9 cellular contexts compared by ENCODE assay signal in the genomic region with DNA sequence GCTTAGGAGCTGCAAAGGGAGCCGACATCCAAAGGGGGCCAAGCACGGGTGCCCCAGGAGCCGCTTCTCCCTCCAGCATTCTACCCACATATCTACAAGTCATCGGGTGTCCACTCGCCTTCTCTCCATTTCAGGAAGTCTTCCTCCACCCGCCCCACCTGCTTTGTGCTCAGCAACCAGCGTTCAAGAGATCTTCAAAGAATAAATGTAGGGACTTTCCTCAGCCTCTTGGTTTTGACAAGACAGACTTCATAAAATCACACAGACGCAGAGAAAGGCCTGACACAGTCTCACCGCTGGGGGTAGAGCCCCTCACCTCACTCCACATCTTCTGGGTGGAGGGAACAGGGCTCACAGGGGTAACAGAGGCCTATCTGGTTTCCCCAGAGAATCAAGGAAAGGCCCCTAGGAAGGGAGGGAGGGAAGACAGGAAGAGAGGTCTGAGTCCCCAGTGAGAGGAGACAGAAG. TPM values are rescaled to one million over a fixed set of nuclear protein-coding genes. Genes with fewer than 3 reads are reported as not detected.
DNase-seq lines count a peak whose midpoint lies in the region; ATAC-seq and TF ChIP-seq lines count a peak whose summit lies in the region.
"Had no signal": no experiment of that assay in that cellular context is flagged by ENCODE, and none has a peak within 500 bp of the region (broad histone marks: within the 10 kb centered on the region; RNA-seq: fewer than 3 reads in every experiment).

No MANE protein-coding gene starts in this region.

- peaks cover 18 to 24% of the 10 kb centered on the region in 2 experiments for H3K36me3 ChIP-seq in trophoblast cell (ENCODE audit: control insufficient read depth in 1 of 2, insufficient read depth in 2 of 2, low read length in 2 of 2)

- peaks cover 1% of the 10 kb centered on the region for H3K9me3 ChIP-seq in trophoblast cell (ENCODE audit: insufficient read depth, low read depth, low read length)

- no peak overlapping the region for H4K12ac ChIP-seq in trophoblast cell (ENCODE audit: low read depth, low read length)

- H3K14ac ChIP-seq in trophoblast cell (ENCODE audit: low read length), result no peak overlapping the region

- no peak overlapping the region for H2BK5ac ChIP-seq in trophoblast cell (ENCODE audit: low read depth, low read length, poor library complexity)

- H3K9me3 Mint-ChIP-seq in activated naive CD8-positive, alpha-beta T cell treated with anti-CD3 and anti-CD28 coated beads, Interleukin-2, amount 10 ng/mL, durations not matched to agents 7 days and 5 days, result no peaks in the 10 kb centered on the region

- peaks cover 1% of the 10 kb centered on the region for H3K79me2 ChIP-seq in trophoblast cell (ENCODE audit: control insufficient read depth, insufficient read depth, low read length, poor library complexity)

- H3K4ac ChIP-seq in trophoblast cell (ENCODE audit: low read depth, low read length), result no peak overlapping the region

- no CpG with 5 or more reads among the region's 9 CpGs for WGBS in trophoblast cell (ENCODE audit: extremely low coverage, insufficient coverage, insufficient read length)

- peak overlapping the region; percentile 30 for H3K18ac ChIP-seq in trophoblast cell (ENCODE audit: low read length)

- H3K4me1 ChIP-seq in trophoblast cell (ENCODE audit: control insufficient read depth in 1 of 2, insufficient read depth in 2 of 2, low read length in 2 of 2), result peaks cover 35 to 42% of the 10 kb centered on the region in 2 experiments

- H3K4me1 Mint-ChIP-seq in activated naive CD8-positive, alpha-beta T cell treated with anti-CD3 and anti-CD28 coated beads, Interleukin-2, amount 10 ng/mL, durations not matched to agents 7 days and 5 days, result peaks cover 62% of the 10 kb centered on the region

- H2BK12ac ChIP-seq in trophoblast cell (ENCODE audit: low read length), result no peak overlapping the region

- H3K4me3 Mint-ChIP-seq in activated naive CD8-positive, alpha-beta T cell treated with anti-CD3 and anti-CD28 coated beads, Interleukin-2, amount 10 ng/mL, durations not matched to agents 7 days and 5 days, result peak overlapping the region; percentile 83

- H3K36me3 Mint-ChIP-seq in activated naive CD8-positive, alpha-beta T cell treated with anti-CD3 and anti-CD28 coated beads, Interleukin-2, amount 10 ng/mL, durations not matched to agents 7 days and 5 days, result peaks cover 10% of the 10 kb centered on the region

- no peaks in the 10 kb centered on the region for H3K27me3 Mint-ChIP-seq in activated naive CD8-positive, alpha-beta T cell treated with anti-CD3 and anti-CD28 coated beads, Interleukin-2, amount 10 ng/mL, durations not matched to agents 7 days and 5 days

- H3K4me2 ChIP-seq in trophoblast cell (ENCODE audit: low read length), result no peak overlapping the region

- H2AK5ac ChIP-seq in trophoblast cell (ENCODE audit: low read length), result no peak overlapping the region

- peak; percentile 77 for ATAC-seq in activated naive CD8-positive, alpha-beta T cell treated with anti-CD3 and anti-CD28 coated beads, Interleukin-2, amount 10 ng/mL, durations not matched to agents 7 days and 5 days (ENCODE audit: low read depth)
- ATAC-seq in HG02840 (IDR thresholded peaks at IDR 0.05; ENCODE audit: low FRiP score, unreplicated experiment) (no peak), GM18517 (IDR thresholded peaks at IDR 0.05; ENCODE audit: unreplicated experiment) (no peak), GM18858 (IDR thresholded peaks at IDR 0.05; ENCODE audit: unreplicated experiment) (no peak)

- POLR2A ChIA-PET in activated naive CD8-positive, alpha-beta T cell treated with anti-CD3 and anti-CD28 coated beads, Interleukin-2, amount 10 ng/mL, durations not matched to agents 7 days and 5 days (lab: Charles Lee), result no interaction called here

- DNase-seq in GM10266 (ENCODE audit: extremely low spot score) (peak; percentile 56), NCI-H2171 treated with DMSO at 0.1 percent for 48 hours (lab: John Stamatoyannopoulos, UW) (peak; percentile 92), trophoblast cell (no peak), NCI-H1930 (lab: John Stamatoyannopoulos, UW) (no peak)
- peak; percentile 40 for DNase-seq in activated naive CD8-positive, alpha-beta T cell treated with anti-CD3 and anti-CD28 coated beads, Interleukin-2, amount 10 ng/mL, durations not matched to agents 7 days and 5 days
- DNase-seq: NCI-H1048 had no signal

- H3K79me1 ChIP-seq in trophoblast cell (ENCODE audit: low read length), result peaks cover 4% of the 10 kb centered on the region

- H2AFZ ChIP-seq in trophoblast cell (ENCODE audit: insufficient read depth, low read length, poor library complexity), result peak overlapping the region; percentile 24

- H3K27ac Mint-ChIP-seq in activated naive CD8-positive, alpha-beta T cell treated with anti-CD3 and anti-CD28 coated beads, Interleukin-2, amount 10 ng/mL, durations not matched to agents 7 days and 5 days, result peak overlapping the region; percentile 76

- no peak overlapping the region for H2BK120ac ChIP-seq in trophoblast cell (ENCODE audit: insufficient read depth, low read length, poor library complexity)

- no peak overlapping the region for H3K23ac ChIP-seq in trophoblast cell (ENCODE audit: low read length)

- no peak overlapping the region for H3K9ac ChIP-seq in trophoblast cell (ENCODE audit: low read length)

- no peak for TF ChIP-seq CTCF in GM10266 (IDR thresholded peaks at IDR 0.05; ENCODE audit: control insufficient read depth, insufficient read depth, low read depth, missing control alignments)

- no peaks in the 10 kb centered on the region for H3K27me3 ChIP-seq in trophoblast cell (ENCODE audit: insufficient read depth, low read length)

- H4K91ac ChIP-seq in trophoblast cell (ENCODE audit: low read depth, low read length), result no peak overlapping the region

- H3K27ac ChIP-seq in trophoblast cell (ENCODE audit: low read depth, low read length), result no peak overlapping the region

- no peak overlapping the region for H3K4me3 ChIP-seq in trophoblast cell (ENCODE audit: low read depth, low read length)

- no peak overlapping the region for H4K8ac ChIP-seq in trophoblast cell (ENCODE audit: low read depth, low read length)

RNA-seq across cellular contexts. Expression of a gene that starts 49.5 kb away (rescaled TPM):
- 100 to 1,000 TPM; 109 to 126 TPM for total RNA-seq in activated naive CD8-positive, alpha-beta T cell treated with anti-CD3 and anti-CD28 coated beads, Interleukin-2, amount 10 ng/mL, durations not matched to agents 7 days and 5 days
- polyA plus RNA-seq in trophoblast cell (2013), result 137 and 143 TPM in 2 replicates

Comparison
In these comparisons a context has a peak if more than half of its experiments do, and no peak if none do; other contexts are left out.
1. DNase-seq: peak in GM10266 (single experiment), NCI-H2171 treated with DMSO at 0.1 percent for 48 hours (single experiment) and activated naive CD8-positive, alpha-beta T cell treated with anti-CD3 and anti-CD28 coated beads, Interleukin-2, amount 10 ng/mL, durations not matched to agents 7 days and 5 days (single experiment); none in trophoblast cell (0 of 2) and NCI-H1930 (0 of 2).